In the genomic region with DNA sequence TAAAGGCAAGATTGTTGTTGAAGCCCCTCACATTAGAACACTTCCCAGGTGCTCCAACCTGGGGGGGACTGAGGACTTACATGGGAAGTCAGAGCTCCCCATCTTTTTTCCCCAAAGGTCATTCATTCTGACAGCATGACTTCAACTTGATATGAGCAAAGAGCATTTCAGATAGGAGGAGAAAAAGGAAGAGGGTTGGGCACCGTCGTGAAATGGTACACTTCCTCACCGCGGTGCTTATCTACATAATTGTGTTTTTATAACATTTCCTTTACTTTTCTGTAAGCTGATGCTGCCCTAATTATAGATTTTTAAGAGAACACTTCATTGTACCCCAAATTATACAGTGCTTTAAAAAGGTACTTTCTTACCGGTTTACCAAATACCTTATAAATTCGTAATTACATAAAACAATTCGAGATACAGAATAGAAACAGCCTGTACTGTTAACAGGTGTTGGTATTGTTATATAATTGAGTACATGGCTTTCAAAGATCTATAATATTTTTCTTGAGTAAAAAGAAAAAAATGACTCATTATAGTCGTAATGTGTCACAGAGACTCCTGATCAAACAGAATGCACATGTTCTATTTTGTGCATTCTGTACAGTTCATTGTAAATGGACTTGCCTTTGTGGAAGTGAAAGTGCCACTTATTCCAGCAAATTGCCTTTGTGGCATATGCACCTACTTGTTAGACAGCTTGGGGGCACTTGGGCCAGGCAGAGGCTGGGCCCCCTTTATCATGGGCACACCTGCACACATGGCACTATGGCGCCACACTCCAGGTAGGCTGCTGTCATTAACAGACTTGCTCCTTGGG, we compare ENCODE assay signal across 10 cellular contexts.
A peak's percentile ranks its signal among the peaks of the same experiment; 100 is the strongest.
DNase-seq lines count a peak whose midpoint lies in the region; ATAC-seq and TF ChIP-seq lines count a peak whose summit lies in the region.
"Had no signal": no experiment of that assay in that cellular context is flagged by ENCODE, and none has a peak within 500 bp of the region (broad histone marks: within the 10 kb centered on the region; RNA-seq: fewer than 3 reads in every experiment).

No MANE protein-coding gene starts in this region.

- H3K4me1 ChIP-seq in HAP-1 (peaks cover 15% of the 10 kb centered on the region), breast epithelium (no peaks in the 10 kb centered on the region)

- no peak for TF ChIP-seq CTCF in breast epithelium (IDR thresholded peaks at IDR 0.05)

- no peak for TF ChIP-seq POLR2A in breast epithelium (IDR thresholded peaks at IDR 0.05)

- ATAC-seq in GM21390 (IDR thresholded peaks at IDR 0.05; ENCODE audit: unreplicated experiment), result peak; percentile 33
- no peak for ATAC-seq in GM18519 (IDR thresholded peaks at IDR 0.05; ENCODE audit: low FRiP score, unreplicated experiment)

- peak; percentile 9 for DNase-seq in CMK (ENCODE audit: low read depth)
- DNase-seq in NCI-H146 treated with DMSO at 0.1 percent for 48 hours (lab: John Stamatoyannopoulos, UW; ENCODE audit: unreplicated experiment), result peak; percentile 98
- DNase-seq in activated T-cell treated with anti-CD3 and anti-CD28 coated beads, Interleukin-2, amount 50 U/mL, for 48 hours, result peak; percentile 22 to 23
- DNase-seq in RKO (ENCODE audit: low spot score), result no peak
- DNase-seq in HAP-1 (ENCODE audit: low spot score in 2 of 2), result no peak
- no peak for DNase-seq in breast epithelium (ENCODE audit: low spot score in 2 of 2)
- DNase-seq: DMS 273 treated with DMSO at 0.1 percent for 48 hours, NCI-H2029 treated with DMSO at 0.1 percent for 48 hours had no signal

- no peak overlapping the region for H3K27ac ChIP-seq in breast epithelium

- H3K9me3 ChIP-seq in HAP-1, result no peaks in the 10 kb centered on the region
- no peaks in the 10 kb centered on the region for H3K9me3 ChIP-seq in breast epithelium

- in situ Hi-C loops in HAP-1 (cut with MboI; ENCODE audit: low sequenced_read_pairs), result no loop called here

- intact Hi-C loops in breast epithelium (cut with DNase I; ENCODE audit: low total_unique reads), result no loop called here

- H3K36me3 ChIP-seq in HAP-1 (replicated peaks) (no peaks in the 10 kb centered on the region), breast epithelium (no peaks in the 10 kb centered on the region)

- H3K27me3 ChIP-seq in HAP-1 (ENCODE audit: low read depth) (no peaks in the 10 kb centered on the region; the same call in 1 of the 2 replicates), breast epithelium (no peaks in the 10 kb centered on the region)

- no peak overlapping the region for H3K4me3 ChIP-seq in HAP-1
- no peak overlapping the region for H3K4me3 ChIP-seq in breast epithelium

Comparison
In these comparisons a context has a peak if more than half of its experiments do, and no peak if none do; other contexts are left out.
1. DNase-seq: peak in CMK (single experiment), NCI-H146 treated with DMSO at 0.1 percent for 48 hours (single experiment) and activated T-cell treated with anti-CD3 and anti-CD28 coated beads, Interleukin-2, amount 50 U/mL, for 48 hours (2 of 2); none in RKO (single experiment), HAP-1 (0 of 2) and breast epithelium (0 of 2).